Comparison of ENCODE assay signal across 3 cellular contexts in the genomic region with DNA sequence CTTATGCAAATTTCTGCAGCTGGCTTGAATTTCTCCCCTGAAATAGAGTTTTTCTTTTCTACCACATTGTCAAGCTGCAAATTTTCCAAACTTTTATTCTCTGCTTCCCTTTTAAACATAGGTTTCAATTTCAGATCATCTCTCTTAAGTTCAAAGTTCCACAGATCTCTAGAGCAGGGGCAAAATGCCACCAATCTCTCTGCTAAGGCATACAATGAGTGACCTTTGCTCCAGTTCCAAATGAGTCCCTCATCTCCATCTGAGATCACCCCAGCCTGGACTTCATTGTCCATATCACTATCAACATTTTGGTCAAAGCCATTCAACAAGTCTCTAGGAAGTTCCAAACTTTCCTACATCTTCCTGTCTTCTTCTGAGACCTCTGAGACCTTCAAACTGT.
DNase-seq lines count a peak whose midpoint lies in the region; ATAC-seq and TF ChIP-seq lines count a peak whose summit lies in the region.
"Not testable (repeated sequence)": the region's sequence is repeated elsewhere in the genome, so short reads cannot be mapped to it uniquely, and the experiment has no call there.

No MANE protein-coding gene starts in this region.

- H3K27me3 ChIP-seq in liver (ENCODE audit: control insufficient read depth in 4 of 4, insufficient read depth in 4 of 4, low read length in 3 of 4) = not testable (repeated sequence)

- H3K4me3 ChIP-seq in liver (ENCODE audit: low read depth in 1 of 3, low read length in 3 of 3) = not testable (repeated sequence)

- peaks cover 27% of the 10 kb centered on the region for H3K9me3 Mint-ChIP-seq in WTC11

- H3K4me3 Mint-ChIP-seq in WTC11 = not testable (repeated sequence)

- CTCF ChIA-PET in WTC11 (lab: Charles Lee) = not testable (repeated sequence)

- not testable (repeated sequence) for ATAC-seq in WTC11
- peak; percentile 45 for ATAC-seq in left lobe of liver

- H3K36me3 ChIP-seq in liver (ENCODE audit: control insufficient read depth in 4 of 4, insufficient read depth in 3 of 4, low read depth in 1 of 4, low read length in 3 of 4) = not testable (repeated sequence)

- peak overlapping the region; percentile 52; the same call in 1 of the 2 replicates for H3K27ac Mint-ChIP-seq in WTC11

- peaks cover 10% of the 10 kb centered on the region for H3K4me1 Mint-ChIP-seq in WTC11

- H3K27me3 Mint-ChIP-seq in WTC11 (ENCODE audit: low read depth) = not testable (repeated sequence)

- H3K27ac ChIP-seq in liver (ENCODE audit: low read depth in 1 of 2, low read length in 2 of 2) = not testable (repeated sequence)

- H3K9ac ChIP-seq in liver (ENCODE audit: low read depth in 1 of 2, low read length in 2 of 2) = not testable (repeated sequence)

- H3K36me3 Mint-ChIP-seq in WTC11 = peaks cover 12% of the 10 kb centered on the region

- DNase-seq in WTC11 (ENCODE audit: low spot score); left lobe of liver (ENCODE audit: low spot score): not testable (repeated sequence)

- POLR2A ChIA-PET in WTC11 (lab: Charles Lee) = not testable (repeated sequence)

- not testable (repeated sequence) for H3K9me3 ChIP-seq in liver (ENCODE audit: control insufficient read depth in 4 of 4, low read length in 3 of 4)

- not testable (repeated sequence) for H3K4me1 ChIP-seq in liver (ENCODE audit: control insufficient read depth in 4 of 4, insufficient read depth in 4 of 4, low read length in 3 of 4)

- TF ChIP-seq RAD21 in liver (IDR thresholded peaks at IDR 0.05) = not testable (repeated sequence)

- TF ChIP-seq CTCF in WTC11 (IDR thresholded peaks at IDR 0.05); liver (IDR thresholded peaks at IDR 0.05; ENCODE audit: low read depth, low read length, missing input control): not testable (repeated sequence)

TF ChIP-seq in liver, 16 proteins besides CTCF, POLR2A, EP300 and RAD21:
- TF ChIP-seq HNF4A (conservative IDR thresholded peaks at IDR 0.05) = peak; percentile 58 to 78
- peak; percentile 12 for TF ChIP-seq MAX (IDR thresholded peaks at IDR 0.05)
- peak; percentile 59 for TF ChIP-seq SP1 (IDR thresholded peaks at IDR 0.05)
- peak; percentile 43 to 56 for TF ChIP-seq RXRA (IDR thresholded peaks at IDR 0.05)
